8 cellular contexts compared by ENCODE assay signal in genomic region chr2:208373460-208374089, GRCh38. TPM values are rescaled to one million over a fixed set of nuclear protein-coding genes. Genes with fewer than 3 reads are reported as not detected.
DNase-seq lines count a peak whose midpoint lies in the region; ATAC-seq and TF ChIP-seq lines count a peak whose summit lies in the region.

No MANE protein-coding gene starts in this region.

- no peak overlapping the region for H3K4me2 ChIP-seq in osteoblast (ENCODE audit: insufficient read depth, low read length)

- no peaks in the 10 kb centered on the region for H4K20me1 ChIP-seq in osteoblast (ENCODE audit: insufficient read depth, low read length)

- peaks cover 7% of the 10 kb centered on the region for H3K27me3 ChIP-seq in osteoblast (ENCODE audit: insufficient read depth, low read length)

- TF ChIP-seq CTCF in fibroblast of mammary gland (conservative IDR thresholded peaks at IDR 0.05; ENCODE audit: control insufficient read depth, insufficient read depth, low read depth, low read length) = peak; percentile 81
- peak; percentile 93 for TF ChIP-seq CTCF in osteoblast (IDR thresholded peaks at IDR 0.05; ENCODE audit: extremely low read depth, low read depth, low read length)

- no peak overlapping the region for H3K27ac ChIP-seq in osteoblast (ENCODE audit: low read depth, low read length)

- no peaks in the 10 kb centered on the region for H3K9me3 ChIP-seq in osteoblast (ENCODE audit: low read depth, low read length)

- no peaks in the 10 kb centered on the region for H3K36me3 ChIP-seq in osteoblast (ENCODE audit: insufficient read depth, low read length)

- peaks cover 20% of the 10 kb centered on the region for H3K4me1 ChIP-seq in osteoblast (ENCODE audit: insufficient read depth, low read length)

- no peaks in the 10 kb centered on the region for H3K79me2 ChIP-seq in osteoblast (ENCODE audit: insufficient read depth, low read length)

- ATAC-seq in GM21723 (IDR thresholded peaks at IDR 0.05; ENCODE audit: unreplicated experiment) (peak; percentile 64), GM19023 (IDR thresholded peaks at IDR 0.05; ENCODE audit: unreplicated experiment) (no peak)

- H2AFZ ChIP-seq in osteoblast (ENCODE audit: low read length) = no peak overlapping the region

- H3K4me3 ChIP-seq in fibroblast of mammary gland (ENCODE audit: control insufficient read depth, low read depth, low read length) (no peak overlapping the region), osteoblast (ENCODE audit: insufficient read depth, low read length) (no peak overlapping the region)

- peak; percentile 7 to 15 for DNase-seq in activated CD4-positive, alpha-beta T cell treated with anti-CD3 and anti-CD28 coated beads for 4 hours
- no peak for DNase-seq in activated CD4-positive, alpha-beta T cell treated with anti-CD3 and anti-CD28 coated beads, Interleukin-2, amount 50 U/mL, for 4 hours
- DNase-seq in NCI-H1048 (lab: John Stamatoyannopoulos, UW) (peak; percentile 9), SW480 (ENCODE audit: low spot score) (peak; percentile 45), fibroblast of mammary gland (ENCODE audit: low read depth) (peak; percentile 61), osteoblast (ENCODE audit: insufficient read length, low spot score, missing footprints) (peak; percentile 91)

RNA-seq across cellular contexts. Expression of gene PTH2R, which starts 33.0 kb away (rescaled TPM):
- total RNA-seq in osteoblast = under 0.01 TPM in 2 replicates

Comparison
In these comparisons a context has a peak if more than half of its experiments do, and no peak if none do; other contexts are left out.
1. DNase-seq: peak in activated CD4-positive, alpha-beta T cell treated with anti-CD3 and anti-CD28 coated beads for 4 hours (2 of 2), NCI-H1048 (single experiment), SW480 (single experiment), fibroblast of mammary gland (single experiment) and osteoblast (single experiment); none in activated CD4-positive, alpha-beta T cell treated with anti-CD3 and anti-CD28 coated beads, Interleukin-2, amount 50 U/mL, for 4 hours (0 of 2).